1 cellular context compared by ENCODE assay signal in genomic region chr12:104522985-104523719, GRCh38.
TF ChIP-seq lines count a peak whose summit lies in the region.

No MANE protein-coding gene starts in this region.

TF ChIP-seq in SK-N-SH, 30 proteins besides CTCF, POLR2A, EP300 and RAD21 (continued from another document):
- no peak for TF ChIP-seq REST (IDR thresholded peaks at IDR 0.05; ENCODE audit: low read depth, low read length)
- TF ChIP-seq EZH2phosphoT487 (IDR thresholded peaks at IDR 0.05; ENCODE audit: borderline replicate concordance, low read depth) = no peak
- TF ChIP-seq SMC3 (IDR thresholded peaks at IDR 0.05; ENCODE audit: low read depth, low read length) = no peak
- TF ChIP-seq ELF1 (IDR thresholded peaks at IDR 0.05) = no peak
- no peak for TF ChIP-seq CHD2 (IDR thresholded peaks at IDR 0.05; ENCODE audit: low read length, partially characterized antibody)
- no peak for TF ChIP-seq POLR2AphosphoS5 (IDR thresholded peaks at IDR 0.05; ENCODE audit: low read depth, low read length)
- no peak for TF ChIP-seq TAF1 (IDR thresholded peaks at IDR 0.05; ENCODE audit: borderline replicate concordance, low read depth, low read length)
- no peak for TF ChIP-seq PBX3 (IDR thresholded peaks at IDR 0.05)
- TF ChIP-seq IRF3 (IDR thresholded peaks at IDR 0.05; ENCODE audit: low read depth, low read length) = no peak
- TF ChIP-seq, protein P1, sequence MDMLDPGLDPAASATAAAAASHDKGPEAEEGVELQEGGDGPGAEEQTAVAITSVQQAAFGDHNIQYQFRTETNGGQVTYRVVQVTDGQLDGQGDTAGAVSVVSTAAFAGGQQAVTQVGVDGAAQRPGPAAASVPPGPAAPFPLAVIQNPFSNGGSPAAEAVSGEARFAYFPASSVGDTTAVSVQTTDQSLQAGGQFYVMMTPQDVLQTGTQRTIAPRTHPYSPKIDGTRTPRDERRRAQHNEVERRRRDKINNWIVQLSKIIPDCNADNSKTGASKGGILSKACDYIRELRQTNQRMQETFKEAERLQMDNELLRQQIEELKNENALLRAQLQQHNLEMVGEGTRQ (IDR thresholded peaks at IDR 0.05; ENCODE audit: borderline replicate concordance, low read depth, low read length) = no peak
- TF ChIP-seq USF1 (IDR thresholded peaks at IDR 0.05; ENCODE audit: borderline replicate concordance, low read depth) = no peak
- TF ChIP-seq, protein P2, sequence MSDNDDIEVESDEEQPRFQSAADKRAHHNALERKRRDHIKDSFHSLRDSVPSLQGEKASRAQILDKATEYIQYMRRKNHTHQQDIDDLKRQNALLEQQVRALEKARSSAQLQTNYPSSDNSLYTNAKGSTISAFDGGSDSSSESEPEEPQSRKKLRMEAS (IDR thresholded peaks at IDR 0.05; ENCODE audit: low read depth) = no peak
- TF ChIP-seq TCF12 (IDR thresholded peaks at IDR 0.05) = no peak
